8 cellular contexts compared by ENCODE assay signal in the genomic region with DNA sequence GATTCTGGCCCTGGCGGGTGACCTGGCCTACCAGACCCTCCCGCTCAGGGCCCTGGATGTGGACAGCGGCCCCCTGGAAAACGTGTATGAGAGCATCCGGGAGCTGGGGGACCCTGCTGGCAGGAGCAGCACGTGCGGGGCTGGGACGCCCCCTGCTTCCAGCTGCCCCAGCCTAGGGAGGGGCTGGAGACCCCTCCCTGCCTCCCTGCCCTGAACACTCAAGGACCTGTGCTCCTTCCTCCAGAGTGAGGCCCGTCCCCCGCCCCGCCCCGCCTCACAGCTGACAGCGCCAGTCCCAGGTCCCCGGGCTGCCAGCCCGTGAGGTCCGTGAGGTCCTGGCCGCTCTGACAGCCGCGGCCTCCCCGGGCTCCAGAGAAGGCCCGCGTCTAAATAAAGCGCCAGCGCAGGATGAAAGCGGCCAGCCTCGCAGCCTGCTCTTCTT. TPM values are rescaled to one million over a fixed set of nuclear protein-coding genes. Genes with fewer than 3 reads are reported as not detected.
A peak's percentile ranks its signal among the peaks of the same experiment; 100 is the strongest.
DNase-seq lines count a peak whose midpoint lies in the region; ATAC-seq lines count a peak whose summit lies in the region.

No MANE protein-coding gene starts in this region.

- H3K9me3 Mint-ChIP-seq in activated naive CD8-positive, alpha-beta T cell treated with anti-CD3 and anti-CD28 coated beads, Interleukin-2, amount 10 ng/mL, durations not matched to agents 7 days and 5 days = no peaks in the 10 kb centered on the region
- H3K9me3 Mint-ChIP-seq in stimulated activated effector memory CD8-positive, alpha-beta T cell treated with anti-CD3 and anti-CD28 coated beads, Interleukin-12 subunit alpha, Interleukin-12 subunit beta, amount 100 ng/mL, for 72 hours = no peaks in the 10 kb centered on the region

- H3K9me3 ChIP-seq in HUES6 (ENCODE audit: control insufficient read depth, insufficient read depth, low read depth, low read length) (no peaks in the 10 kb centered on the region), iPS-18a (ENCODE audit: control insufficient read depth, low read depth, low read length) (no peaks in the 10 kb centered on the region)

- H3K27me3 Mint-ChIP-seq in activated naive CD8-positive, alpha-beta T cell treated with anti-CD3 and anti-CD28 coated beads, Interleukin-2, amount 10 ng/mL, durations not matched to agents 7 days and 5 days = no peaks in the 10 kb centered on the region

- H3K9ac ChIP-seq in HUES6 (ENCODE audit: low read length) (peak overlapping the region; percentile 5), iPS-18a (ENCODE audit: low read length) (no peak overlapping the region)

- H3K4me3 ChIP-seq in HUES6 (ENCODE audit: low read depth, low read length) (peak overlapping the region; percentile 59), iPS-18a (ENCODE audit: low read length) (peak overlapping the region; percentile 51)

- in situ Hi-C loops in ACHN (cut with HindIII; ENCODE audit: low pct_ligation_motif_present, low pct_unique_long_range_greater_than_20kb, low sequenced_read_pairs) = no loop called here

- peak overlapping the region; percentile 55 for H3K4me3 Mint-ChIP-seq in activated naive CD8-positive, alpha-beta T cell treated with anti-CD3 and anti-CD28 coated beads, Interleukin-2, amount 10 ng/mL, durations not matched to agents 7 days and 5 days
- H3K4me3 Mint-ChIP-seq in stimulated activated effector memory CD8-positive, alpha-beta T cell treated with anti-CD3 and anti-CD28 coated beads, Interleukin-12 subunit alpha, Interleukin-12 subunit beta, amount 100 ng/mL, for 72 hours = peak overlapping the region; percentile 76

- peaks cover 7% of the 10 kb centered on the region for H3K36me3 Mint-ChIP-seq in activated naive CD8-positive, alpha-beta T cell treated with anti-CD3 and anti-CD28 coated beads, Interleukin-2, amount 10 ng/mL, durations not matched to agents 7 days and 5 days
- peaks cover 26% of the 10 kb centered on the region for H3K36me3 Mint-ChIP-seq in stimulated activated effector memory CD8-positive, alpha-beta T cell treated with anti-CD3 and anti-CD28 coated beads, Interleukin-12 subunit alpha, Interleukin-12 subunit beta, amount 100 ng/mL, for 72 hours

- peaks cover 15% of the 10 kb centered on the region for H3K4me1 Mint-ChIP-seq in activated naive CD8-positive, alpha-beta T cell treated with anti-CD3 and anti-CD28 coated beads, Interleukin-2, amount 10 ng/mL, durations not matched to agents 7 days and 5 days
- peaks cover 26% of the 10 kb centered on the region for H3K4me1 Mint-ChIP-seq in stimulated activated effector memory CD8-positive, alpha-beta T cell treated with anti-CD3 and anti-CD28 coated beads, Interleukin-12 subunit alpha, Interleukin-12 subunit beta, amount 100 ng/mL, for 72 hours

- H3K27ac ChIP-seq in HUES6 (ENCODE audit: low read depth, low read length) (no peak overlapping the region), iPS-18a (ENCODE audit: low read length) (no peak overlapping the region)

- DNase-seq in ACHN = peak; percentile 8
- no peak for DNase-seq in activated naive CD8-positive, alpha-beta T cell treated with anti-CD3 and anti-CD28 coated beads, Interleukin-2, amount 10 ng/mL, durations not matched to agents 7 days and 5 days
- no peak for DNase-seq in stimulated activated effector memory CD8-positive, alpha-beta T cell treated with anti-CD3 and anti-CD28 coated beads, Interleukin-12 subunit alpha, Interleukin-12 subunit beta, amount 100 ng/mL, for 72 hours (ENCODE audit: low spot score in 2 of 2)
- DNase-seq in DMS153 treated with DMSO at 0.1 percent for 48 hours (lab: John Stamatoyannopoulos, UW; ENCODE audit: unreplicated experiment) = no peak
- DNase-seq in DMS79 (lab: John Stamatoyannopoulos, UW) = no peak

- peaks cover 23% of the 10 kb centered on the region for H3K4me1 ChIP-seq in HUES6 (ENCODE audit: control insufficient read depth, insufficient read depth, low read length)
- peaks cover 4% of the 10 kb centered on the region for H3K4me1 ChIP-seq in iPS-18a (ENCODE audit: control insufficient read depth, low read depth, low read length)

- no peak for ATAC-seq in activated naive CD8-positive, alpha-beta T cell treated with anti-CD3 and anti-CD28 coated beads, Interleukin-2, amount 10 ng/mL, durations not matched to agents 7 days and 5 days (ENCODE audit: low read depth)
- no peak for ATAC-seq in stimulated activated effector memory CD8-positive, alpha-beta T cell treated with anti-CD3 and anti-CD28 coated beads, Interleukin-12 subunit alpha, Interleukin-12 subunit beta, amount 100 ng/mL, for 72 hours
- ATAC-seq in HG03571 (IDR thresholded peaks at IDR 0.05; ENCODE audit: unreplicated experiment) = no peak

- POLR2A ChIA-PET in activated naive CD8-positive, alpha-beta T cell treated with anti-CD3 and anti-CD28 coated beads, Interleukin-2, amount 10 ng/mL, durations not matched to agents 7 days and 5 days (lab: Charles Lee) = interaction anchor here (0.6 to 6.4 kb wide), 6 partner anchors 9 to 126 kb away, joined by 3 to 98 read pairs (median 3); a partner anchor contains a TSS

- H3K36me3 ChIP-seq in HUES6 (ENCODE audit: control insufficient read depth, insufficient read depth, low read length) (peaks cover 38% of the 10 kb centered on the region), iPS-18a (ENCODE audit: control insufficient read depth, low read depth, low read length) (peaks cover 5% of the 10 kb centered on the region)

- peak overlapping the region; percentile 25 for H3K27ac Mint-ChIP-seq in activated naive CD8-positive, alpha-beta T cell treated with anti-CD3 and anti-CD28 coated beads, Interleukin-2, amount 10 ng/mL, durations not matched to agents 7 days and 5 days
- H3K27ac Mint-ChIP-seq in stimulated activated effector memory CD8-positive, alpha-beta T cell treated with anti-CD3 and anti-CD28 coated beads, Interleukin-12 subunit alpha, Interleukin-12 subunit beta, amount 100 ng/mL, for 72 hours = peak overlapping the region; percentile 26

- H3K27me3 ChIP-seq in HUES6 (ENCODE audit: control insufficient read depth, insufficient read depth, low read length) (peaks cover 10% of the 10 kb centered on the region), iPS-18a (ENCODE audit: control insufficient read depth, insufficient read depth, low read length) (no peaks in the 10 kb centered on the region)

RNA-seq across cellular contexts. Expression of a gene that starts 0.9 kb away (rescaled TPM):
- total RNA-seq in activated naive CD8-positive, alpha-beta T cell treated with anti-CD3 and anti-CD28 coated beads, Interleukin-2, amount 10 ng/mL, durations not matched to agents 7 days and 5 days = 100 to 1,000 TPM; 128 to 134 TPM

RNA-seq across cellular contexts. Expression of a gene that starts 2.2 kb away (rescaled TPM):
- 100 to 1,000 TPM; 144 to 159 TPM for total RNA-seq in activated naive CD8-positive, alpha-beta T cell treated with anti-CD3 and anti-CD28 coated beads, Interleukin-2, amount 10 ng/mL, durations not matched to agents 7 days and 5 days

RNA-seq across cellular contexts. Expression of a gene that starts 30.9 kb away (rescaled TPM):
- total RNA-seq in activated naive CD8-positive, alpha-beta T cell treated with anti-CD3 and anti-CD28 coated beads, Interleukin-2, amount 10 ng/mL, durations not matched to agents 7 days and 5 days = 10 to 100 TPM; 43.0 to 44.5 TPM

RNA-seq across cellular contexts. Expression of a gene that starts 30.9 kb away (rescaled TPM):
- 10 to 100 TPM; 68.8 to 73.1 TPM for total RNA-seq in activated naive CD8-positive, alpha-beta T cell treated with anti-CD3 and anti-CD28 coated beads, Interleukin-2, amount 10 ng/mL, durations not matched to agents 7 days and 5 days

RNA-seq across cellular contexts. Expression of a gene that starts 42.3 kb away (rescaled TPM):
- total RNA-seq in activated naive CD8-positive, alpha-beta T cell treated with anti-CD3 and anti-CD28 coated beads, Interleukin-2, amount 10 ng/mL, durations not matched to agents 7 days and 5 days = not detected
